Comparison of ENCODE assay signal across 28 cellular contexts in genomic region chr16:5581428-5581827, GRCh38.
"Had no signal": no experiment of that assay in that cellular context is flagged by ENCODE, and none has a peak within 500 bp of the region (broad histone marks: within the 10 kb centered on the region; RNA-seq: fewer than 3 reads in every experiment).

No MANE protein-coding gene starts in this region.

- FAIRE-seq: islet of Langerhans, kidney had no signal

- H3K27ac ChIP-seq: left lung, lower lobe of right lung, ovary, right atrium auricular region, skin epidermis, stomach, testis, thyroid gland, transverse colon, upper lobe of left lung, vagina had no signal

- H3K4me3 Mint-ChIP-seq: immature natural killer cell; naive thymus-derived CD8-positive, alpha-beta T cell; stimulated activated naive B cell treated with anti-CD40 and anti-IgM and Interleukin-4, amounts not matched to agents 10 μg/mL and 1 μg/mL and 100 μg/mL, for 72 hours had no signal

- H3K27me3 ChIP-seq: ovary, right atrium auricular region, testis, thyroid gland, transverse colon, upper lobe of left lung, vagina had no signal

- H3K4me1 ChIP-seq: left lung, lower lobe of right lung, right atrium auricular region, stomach, testis, thyroid gland, transverse colon, upper lobe of left lung, vagina had no signal

- H3K4me3 ChIP-seq: left lung, lower lobe of right lung, ovary, right atrium auricular region, skin epidermis, stomach, testis, thyroid gland, transverse colon, upper lobe of left lung, vagina had no signal

- H3K9me3 ChIP-seq: left lung, lower lobe of right lung, ovary, right atrium auricular region, stomach, testis, thyroid gland, transverse colon, upper lobe of left lung, vagina had no signal

- H3K4me1 Mint-ChIP-seq: immature natural killer cell; stimulated activated naive B cell treated with anti-CD40 and anti-IgM and Interleukin-4, amounts not matched to agents 10 μg/mL and 1 μg/mL and 100 μg/mL, for 72 hours had no signal

- H3K36me3 ChIP-seq: left lung, lower lobe of right lung, ovary, right atrium auricular region, stomach, thyroid gland, transverse colon, upper lobe of left lung, vagina had no signal

- ATAC-seq: left colon; left lung; lower lobe of right lung; naive thymus-derived CD8-positive, alpha-beta T cell; sciatic nerve; stimulated activated naive B cell treated with anti-CD40 and anti-IgM and Interleukin-4, amounts not matched to agents 10 μg/mL and 1 μg/mL and 100 μg/mL, for 72 hours; stimulated activated naive CD8-positive, alpha-beta T cell treated with anti-CD3 and anti-CD28 coated beads, Interleukin-15, Interleukin-2, amounts not matched to agents 100 U/mL and 50 U/mL, for 24 hours had no signal

- H3K27ac Mint-ChIP-seq: immature natural killer cell; nephron; progenitor cell of endocrine pancreas; stimulated activated naive B cell treated with anti-CD40 and anti-IgM and Interleukin-4, amounts not matched to agents 10 μg/mL and 1 μg/mL and 100 μg/mL, for 72 hours had no signal

- H3K36me3 Mint-ChIP-seq: immature natural killer cell; naive thymus-derived CD8-positive, alpha-beta T cell; stimulated activated naive B cell treated with anti-CD40 and anti-IgM and Interleukin-4, amounts not matched to agents 10 μg/mL and 1 μg/mL and 100 μg/mL, for 72 hours had no signal

- H3K9me3 Mint-ChIP-seq: immature natural killer cell, nephron had no signal

- DNase-seq: hypothalamus; immature natural killer cell; kidney; left colon; left lung; lower lobe of right lung; mammary epithelial cell; mesenchymal stem cell; naive thymus-derived CD8-positive, alpha-beta T cell; ovary; stimulated activated CD4-positive, alpha-beta T cell treated with anti-CD3 and anti-CD28 coated beads, Interleukin-12 subunit alpha, Interleukin-12 subunit beta, amount 100 ng/mL, for 4 hours; stimulated activated CD4-positive, alpha-beta T cell treated with anti-CD3 and anti-CD28 coated beads, Interleukin-15, amount 100 ng/mL, for 24 hours; stimulated activated CD4-positive, alpha-beta T cell treated with anti-CD3 and anti-CD28 coated beads, Interleukin-2, amount 100 ng/mL, for 24 hours; stimulated activated CD4-positive, alpha-beta T cell treated with anti-CD3 and anti-CD28 coated beads, Interleukin-4, amount 100 ng/mL, for 1 hour; stimulated activated naive B cell treated with anti-CD40 and anti-IgM and Interleukin-4, amounts not matched to agents 10 μg/mL and 1 μg/mL and 100 μg/mL, for 72 hours; stimulated activated naive CD8-positive, alpha-beta T cell treated with anti-CD3 and anti-CD28 coated beads, Interleukin-15, Interleukin-2, amounts not matched to agents 100 U/mL and 50 U/mL, for 24 hours; stomach; testis; thyroid gland; transverse colon; upper lobe of left lung had no signal
